In genomic region chr1:16152521-16153087, GRCh38 we compare ENCODE assay signal across 10 cellular contexts. TPM values are rescaled to one million over a fixed set of nuclear protein-coding genes. Genes with fewer than 3 reads are reported as not detected.
DNase-seq lines count a peak whose midpoint lies in the region; ATAC-seq and TF ChIP-seq lines count a peak whose summit lies in the region.
"Had no signal": no experiment of that assay in that cellular context is flagged by ENCODE, and none has a peak within 500 bp of the region (broad histone marks: within the 10 kb centered on the region; RNA-seq: fewer than 3 reads in every experiment).

No MANE protein-coding gene starts in this region.

- no peaks in the 10 kb centered on the region for H3K36me3 Mint-ChIP-seq in glutamatergic neuron (ENCODE audit: unreplicated experiment)

- intact Hi-C loops in heart left ventricle (cut with DNase I), result loop anchor here in 3 of 10 donors (5.0 kb wide), 2 partner anchors 35 to 70 kb away; no protein-coding TSS in a partner anchor
- intact Hi-C loops in Right ventricle myocardium inferior (cut with DNase I), result no loop called here
- intact Hi-C loops in uterus (cut with DNase I; ENCODE audit: low total_unique reads), result no loop called here

- H3K27ac ChIP-seq in heart left ventricle, result peak overlapping the region; percentile 85 to 96 (median 92)
- peak overlapping the region; percentile 99 for H3K27ac ChIP-seq in epithelial cell of prostate
- H3K27ac ChIP-seq in mucosa of rectum (ENCODE audit: low read depth in 2 of 2, low read length in 2 of 2), result peak overlapping the region; percentile 48 to 54
- H3K27ac ChIP-seq in uterus, result peak overlapping the region; percentile 92 to 98

- H3K27me3 ChIP-seq in heart left ventricle (peaks cover 0 to 13% (median 0%) of the 10 kb centered on the region in 9 donors), mucosa of rectum (ENCODE audit: control insufficient read depth in 2 of 2, insufficient read depth in 2 of 2, low read length in 2 of 2) (no peaks in the 10 kb centered on the region), uterus (no peaks in the 10 kb centered on the region)

- 38 to 53% (median 50%) methylated on average over 6 to 15 of the region's 15 CpGs for WGBS in heart left ventricle, 4 donors

- peak overlapping the region in 1 of 2 donors; percentile 83 for H3K9ac ChIP-seq in mucosa of rectum (ENCODE audit: low read depth in 1 of 2, low read length in 2 of 2)

- H3K4me3 ChIP-seq in heart left ventricle (peak overlapping the region in 11 of 12 donors; percentile 30 to 96 (median 88)), mucosa of rectum (ENCODE audit: low read length in 2 of 2) (peak overlapping the region; percentile 18 to 57), uterus (peak overlapping the region; percentile 59 to 82)

- H3K4me1 ChIP-seq in heart left ventricle (peaks cover 9 to 79% (median 61%) of the 10 kb centered on the region in 12 donors), mucosa of rectum (ENCODE audit: control insufficient read depth in 2 of 2, insufficient read depth in 2 of 2, low read length in 2 of 2) (peaks cover 25 to 31% of the 10 kb centered on the region in 2 donors), uterus (peaks cover 0 to 11% of the 10 kb centered on the region in 2 donors)

- TF ChIP-seq CTCF in heart left ventricle (IDR thresholded peaks at IDR 0.05) (no peak), uterus (IDR thresholded peaks at IDR 0.05) (no peak), glutamatergic neuron (IDR thresholded peaks at IDR 0.05; ENCODE audit: partially characterized antibody, unreplicated experiment) (no peak)

- peaks cover 6% of the 10 kb centered on the region for H3K27me3 Mint-ChIP-seq in glutamatergic neuron (ENCODE audit: unreplicated experiment)

- ATAC-seq in heart left ventricle, result peak in 3 of 4 donors; percentile 3 to 60 (median 9)
- no peak for ATAC-seq in Right ventricle myocardium inferior
- no peak for ATAC-seq in GM21390 (IDR thresholded peaks at IDR 0.05; ENCODE audit: unreplicated experiment)

- H3K36me3 ChIP-seq in heart left ventricle, result peaks cover 5 to 32% (median 23%) of the 10 kb centered on the region in 9 donors
- peaks cover 15 to 26% of the 10 kb centered on the region in 2 donors for H3K36me3 ChIP-seq in mucosa of rectum (ENCODE audit: control insufficient read depth in 2 of 2, insufficient read depth in 2 of 2, low read length in 2 of 2)
- no peaks in the 10 kb centered on the region for H3K36me3 ChIP-seq in uterus

- DNase-seq in heart left ventricle, result peak in 4 of 5 donors; percentile 61 to 70 (median 68)
- no peak for DNase-seq in Right ventricle myocardium inferior (ENCODE audit: missing footprints)
- DNase-seq in epithelial cell of prostate (ENCODE audit: low read depth, low spot score), result no peak
- DNase-seq in uterus, result no peak
- no peak for DNase-seq in glutamatergic neuron
- no peak for DNase-seq in SK-N-DZ (ENCODE audit: low spot score)
- DNase-seq: GOT3 had no signal

- no peaks in the 10 kb centered on the region for H3K9me3 ChIP-seq in heart left ventricle
- H3K9me3 ChIP-seq in mucosa of rectum (ENCODE audit: control insufficient read depth in 2 of 2, low read length in 2 of 2), result no peaks in the 10 kb centered on the region
- no peaks in the 10 kb centered on the region for H3K9me3 ChIP-seq in uterus

- no peak overlapping the region for H3K27ac Mint-ChIP-seq in glutamatergic neuron (ENCODE audit: unreplicated experiment)
- H3K27ac Mint-ChIP-seq: activated T-helper 1 cell treated with anti-CD3 and anti-CD28 coated beads, Interleukin-12 subunit alpha, Interleukin-12 subunit beta, Interleukin-2, Interleukin-4 antibody, amounts not matched to agents 30 ng/mL and 10 ng/mL and 1 ng/mL, durations not matched to agents 14 hours and 24 hours and 36 hours had no signal

- no peak overlapping the region for H3K4me3 Mint-ChIP-seq in glutamatergic neuron (ENCODE audit: unreplicated experiment)
- H3K4me3 Mint-ChIP-seq: activated T-helper 1 cell treated with anti-CD3 and anti-CD28 coated beads, Interleukin-12 subunit alpha, Interleukin-12 subunit beta, Interleukin-2, Interleukin-4 antibody, amounts not matched to agents 30 ng/mL and 10 ng/mL and 1 ng/mL, durations not matched to agents 14 hours and 24 hours and 36 hours had no signal

- peaks cover 4% of the 10 kb centered on the region for H3K4me1 Mint-ChIP-seq in glutamatergic neuron (ENCODE audit: low read depth, unreplicated experiment)

- peaks cover 3% of the 10 kb centered on the region for H3K9me3 Mint-ChIP-seq in glutamatergic neuron (ENCODE audit: unreplicated experiment)
- H3K9me3 Mint-ChIP-seq: activated T-helper 1 cell treated with anti-CD3 and anti-CD28 coated beads, Interleukin-12 subunit alpha, Interleukin-12 subunit beta, Interleukin-2, Interleukin-4 antibody, amounts not matched to agents 30 ng/mL and 10 ng/mL and 1 ng/mL, durations not matched to agents 14 hours and 24 hours and 36 hours had no signal

- TF ChIP-seq POLR2A in heart left ventricle (IDR thresholded peaks at IDR 0.05) (peak in 1 of 2 donors; percentile 11), uterus (IDR thresholded peaks at IDR 0.05) (peak in 1 of 2 donors; percentile 16)

RNA-seq across cellular contexts. Expression of gene EPHA2, which starts 3.3 kb away (rescaled TPM):
- total RNA-seq in heart left ventricle, result 10 to 100 TPM in 8 of 9 donors, 1 to 10 TPM in 1; 7.6 to 34.7 (median 14.8) TPM
- 10 to 100 TPM in 1 of 2 donors, 1 to 10 TPM in 1; 5.6 to 14.0 TPM for polyA plus RNA-seq in heart left ventricle
- total RNA-seq in Right ventricle myocardium inferior, result 7.3 TPM
- 10 to 100 TPM in 2 of 4 donors, 1 to 10 TPM in 2; 2.4 to 32.9 (median 16.3) TPM for total RNA-seq in uterus
- total RNA-seq in glutamatergic neuron (ENCODE audit: unreplicated experiment), result 0.29 TPM
- 0.08 TPM in 1 of 2 replicates, not detected in the other for polyA plus RNA-seq in SK-N-DZ (2014; cell fraction: cytosol; rRNA removed)
- polyA plus RNA-seq in SK-N-DZ (2014; cell fraction: nucleus; rRNA removed), result 0.05 TPM in 1 of 2 replicates, not detected in the other
- total RNA-seq: activated T-helper 1 cell treated with anti-CD3 and anti-CD28 coated beads, Interleukin-12 subunit alpha, Interleukin-12 subunit beta, Interleukin-2, Interleukin-4 antibody, amounts not matched to agents 30 ng/mL and 10 ng/mL and 1 ng/mL, durations not matched to agents 14 hours and 24 hours and 36 hours had no signal

RNA-seq across cellular contexts. Expression of gene ARHGEF19, which starts 59.8 kb away (rescaled TPM):
- total RNA-seq in heart left ventricle (1 to 10 TPM in 8 of 9 donors, under 1 TPM in 1; 0.97 to 3.8 (median 2.3) TPM), Right ventricle myocardium inferior (2.8 TPM), uterus (10 to 100 TPM in 2 of 4 donors, 1 to 10 TPM in 2; 3.6 to 26.8 (median 12.2) TPM), glutamatergic neuron (ENCODE audit: unreplicated experiment) (3.4 TPM)
- 1 to 10 TPM in 1 of 2 donors, under 1 TPM in 1; 0.99 to 3.5 TPM for polyA plus RNA-seq in heart left ventricle
- polyA plus RNA-seq in SK-N-DZ (2014; cell fraction: cytosol; rRNA removed), result 9.4 and 19.9 TPM in 2 replicates
- 41.7 and 43.1 TPM in 2 replicates for polyA plus RNA-seq in SK-N-DZ (2014; cell fraction: nucleus; rRNA removed)

Comparison
In these comparisons a context has a peak if more than half of its experiments do, and no peak if none do; other contexts are left out.
1. ATAC-seq: peak in heart left ventricle (3 of 4); none in Right ventricle myocardium inferior (single experiment) and GM21390 (single experiment).
2. DNase-seq: peak in heart left ventricle (4 of 5); none in Right ventricle myocardium inferior (single experiment), epithelial cell of prostate (single experiment), uterus (0 of 2), glutamatergic neuron (single experiment) and SK-N-DZ (single experiment).
3. H3K4me3 ChIP-seq: peak in every context shown above with its lines; median percentile 88 in heart left ventricle; 70 in uterus; 38 in mucosa of rectum.
4. Peak in every context shown above with its lines, with median percentiles within 50 percentile points of each other: H3K27ac ChIP-seq.